In genomic region chr9:134959971-134960310, GRCh38 we compare ENCODE assay signal across 25 cellular contexts. TPM values are rescaled to one million over a fixed set of nuclear protein-coding genes. Genes with fewer than 3 reads are reported as not detected.
"Had no signal": no experiment of that assay in that cellular context is flagged by ENCODE, and none has a peak within 500 bp of the region (broad histone marks: within the 10 kb centered on the region; RNA-seq: fewer than 3 reads in every experiment).

No MANE protein-coding gene starts in this region.

- FAIRE-seq: small intestine, TTC549 had no signal

- H3K4me3 ChIP-seq: hepatocyte, prostate gland, testis had no signal

- H2AFZ ChIP-seq: hepatocyte had no signal

- H3K27ac Mint-ChIP-seq: activated CD4-positive, alpha-beta T cell treated with anti-CD3 and anti-CD28 coated beads, Interleukin-2, amount 10 ng/mL, durations not matched to agents 24 days and 14 days; activated CD8-positive, alpha-beta T cell treated with anti-CD3 and anti-CD28 coated beads, Interleukin-2, amount 10 ng/mL, durations not matched to agents 7 days and 5 days; activated naive CD8-positive, alpha-beta T cell treated with anti-CD3 and anti-CD28 coated beads for 36 hours; activated T-cell treated with anti-CD3 and anti-CD28 coated beads, Interleukin-2, amount 50 U/mL, for 72 hours; effector memory CD8-positive, alpha-beta T cell; nephron progenitor cell; stimulated activated naive CD8-positive, alpha-beta T cell treated with anti-CD3 and anti-CD28 coated beads, Interleukin-15, amount 100 ng/mL, for 72 hours had no signal

- ATAC-seq: activated CD8-positive, alpha-beta T cell treated with anti-CD3 and anti-CD28 coated beads, Interleukin-2, amount 10 ng/mL, durations not matched to agents 7 days and 5 days; activated T-cell treated with anti-CD3 and anti-CD28 coated beads, Interleukin-2, amount 50 U/mL, for 72 hours; effector memory CD8-positive, alpha-beta T cell; right cardiac atrium; stimulated activated naive CD8-positive, alpha-beta T cell treated with anti-CD3 and anti-CD28 coated beads, Interleukin-15, amount 100 ng/mL, for 72 hours had no signal

- DNase-seq: activated CD4-positive, alpha-beta T cell treated with anti-CD3 and anti-CD28 coated beads, Interleukin-2, amount 10 ng/mL, durations not matched to agents 24 days and 14 days; activated CD4-positive, CD25-positive, alpha-beta regulatory T cell; activated CD8-positive, alpha-beta memory T cell treated with anti-CD3 and anti-CD28 coated beads, Interleukin-2, amount 50 U/mL, for 48 hours; activated CD8-positive, alpha-beta T cell treated with anti-CD3 and anti-CD28 coated beads, Interleukin-2, amount 10 ng/mL, durations not matched to agents 7 days and 5 days; activated gamma-delta T cell treated with Interleukin-2 at 50 U/mL for 16 hours; activated naive CD8-positive, alpha-beta T cell treated with anti-CD3 and anti-CD28 coated beads for 36 hours; activated T-cell treated with anti-CD3 and anti-CD28 coated beads, Interleukin-2, amount 50 U/mL, for 72 hours; amniotic stem cell; effector memory CD8-positive, alpha-beta T cell; foreskin fibroblast; mesendoderm; nephron progenitor cell; occipital lobe; small intestine; stimulated activated CD4-positive, alpha-beta T cell treated with anti-CD3 and anti-CD28 coated beads, Interleukin-4, amount 100 ng/mL, for 1 hour; stimulated activated naive CD8-positive, alpha-beta T cell treated with anti-CD3 and anti-CD28 coated beads, Interleukin-15, amount 100 ng/mL, for 72 hours; SW 1271; T-helper 2 cell; testis had no signal

- H3K4me1 ChIP-seq: testis had no signal

- H3K4me3 Mint-ChIP-seq: activated CD4-positive, alpha-beta T cell treated with anti-CD3 and anti-CD28 coated beads, Interleukin-2, amount 10 ng/mL, durations not matched to agents 24 days and 14 days; activated CD8-positive, alpha-beta T cell treated with anti-CD3 and anti-CD28 coated beads, Interleukin-2, amount 10 ng/mL, durations not matched to agents 7 days and 5 days; activated naive CD8-positive, alpha-beta T cell treated with anti-CD3 and anti-CD28 coated beads for 36 hours; activated T-cell treated with anti-CD3 and anti-CD28 coated beads, Interleukin-2, amount 50 U/mL, for 72 hours; effector memory CD8-positive, alpha-beta T cell; nephron progenitor cell; stimulated activated naive CD8-positive, alpha-beta T cell treated with anti-CD3 and anti-CD28 coated beads, Interleukin-15, amount 100 ng/mL, for 72 hours had no signal

- H3K36me3 Mint-ChIP-seq: activated naive CD8-positive, alpha-beta T cell treated with anti-CD3 and anti-CD28 coated beads for 36 hours had no signal

- H3K9me3 ChIP-seq: prostate gland, testis had no signal

- H3K27me3 Mint-ChIP-seq: activated CD4-positive, alpha-beta T cell treated with anti-CD3 and anti-CD28 coated beads, Interleukin-2, amount 10 ng/mL, durations not matched to agents 24 days and 14 days; activated naive CD8-positive, alpha-beta T cell treated with anti-CD3 and anti-CD28 coated beads for 36 hours; stimulated activated naive CD8-positive, alpha-beta T cell treated with anti-CD3 and anti-CD28 coated beads, Interleukin-15, amount 100 ng/mL, for 72 hours had no signal

- H3K9me3 Mint-ChIP-seq: activated CD4-positive, alpha-beta T cell treated with anti-CD3 and anti-CD28 coated beads, Interleukin-2, amount 10 ng/mL, durations not matched to agents 24 days and 14 days; activated naive CD8-positive, alpha-beta T cell treated with anti-CD3 and anti-CD28 coated beads for 36 hours; activated T-cell treated with anti-CD3 and anti-CD28 coated beads, Interleukin-2, amount 50 U/mL, for 72 hours; effector memory CD8-positive, alpha-beta T cell; nephron progenitor cell; stimulated activated naive CD8-positive, alpha-beta T cell treated with anti-CD3 and anti-CD28 coated beads, Interleukin-15, amount 100 ng/mL, for 72 hours had no signal

- H3K36me3 ChIP-seq: prostate gland had no signal

- H3K27ac ChIP-seq: hepatocyte, prostate gland, testis had no signal

- H3K4me2 ChIP-seq: hepatocyte had no signal

- H3K4me1 Mint-ChIP-seq: activated CD4-positive, alpha-beta T cell treated with anti-CD3 and anti-CD28 coated beads, Interleukin-2, amount 10 ng/mL, durations not matched to agents 24 days and 14 days; activated naive CD8-positive, alpha-beta T cell treated with anti-CD3 and anti-CD28 coated beads for 36 hours; stimulated activated naive CD8-positive, alpha-beta T cell treated with anti-CD3 and anti-CD28 coated beads, Interleukin-15, amount 100 ng/mL, for 72 hours had no signal

- H3K79me2 ChIP-seq: hepatocyte had no signal

- H3K27me3 ChIP-seq: hepatocyte, testis had no signal

RNA-seq across cellular contexts. Expression of gene FCN1, which starts 42.2 kb away (rescaled TPM):
- total RNA-seq: activated CD4-positive, alpha-beta T cell treated with anti-CD3 and anti-CD28 coated beads, Interleukin-2, amount 10 ng/mL, durations not matched to agents 24 days and 14 days; activated CD8-positive, alpha-beta T cell treated with anti-CD3 and anti-CD28 coated beads, Interleukin-2, amount 10 ng/mL, durations not matched to agents 7 days and 5 days; activated naive CD8-positive, alpha-beta T cell treated with anti-CD3 and anti-CD28 coated beads for 36 hours; activated T-cell treated with anti-CD3 and anti-CD28 coated beads, Interleukin-2, amount 50 U/mL, for 72 hours; dermis microvascular lymphatic vessel endothelial cell; glomerular endothelial cell; hepatocyte had no signal
- polyA plus RNA-seq: hepatocyte had no signal
